ENCODE assay signal across 20 cellular contexts in genomic region chr21:46036696-46037337, GRCh38. TPM values are rescaled to one million over a fixed set of nuclear protein-coding genes. Genes with fewer than 3 reads are reported as not detected.
A peak's percentile ranks its signal among the peaks of the same experiment; 100 is the strongest.
DNase-seq lines count a peak whose midpoint lies in the region; ATAC-seq and TF ChIP-seq lines count a peak whose summit lies in the region.
"Had no signal": no experiment of that assay in that cellular context is flagged by ENCODE, and none has a peak within 500 bp of the region (broad histone marks: within the 10 kb centered on the region; RNA-seq: fewer than 3 reads in every experiment).

No MANE protein-coding gene starts in this region.

- H3K4me3 Mint-ChIP-seq in natural killer cell treated with Interleukin-12 subunit alpha and Interleukin-12 subunit beta and Interleukin-15 and Interleukin-18, amount 100 ng/mL, for 72 hours: no peak overlapping the region
- H3K4me3 Mint-ChIP-seq in natural killer cell: no peak overlapping the region
- H3K4me3 Mint-ChIP-seq: activated CD4-positive, alpha-beta T cell treated with anti-CD3 and anti-CD28 coated beads, Interleukin-2, amount 10 ng/mL, durations not matched to agents 24 days and 14 days; activated naive CD8-positive, alpha-beta T cell treated with anti-CD3 and anti-CD28 coated beads, Interleukin-2, amount 10 ng/mL, durations not matched to agents 7 days and 5 days; activated T-helper 17 cell treated with anti-CD3 and anti-CD28 coated beads, Interleukin-2, amount 50 U/mL, for 72 hours had no signal

- peaks cover 35% of the 10 kb centered on the region for H3K4me1 ChIP-seq in osteoblast (ENCODE audit: insufficient read depth, low read length)
- H3K4me1 ChIP-seq in uterus: peaks cover 0 to 4% of the 10 kb centered on the region in 2 donors
- H3K4me1 ChIP-seq: body of pancreas had no signal

- peak; percentile 17 to 21 for ATAC-seq in natural killer cell treated with Interleukin-12 subunit alpha and Interleukin-12 subunit beta and Interleukin-15 and Interleukin-18, amount 100 ng/mL, for 72 hours
- ATAC-seq in natural killer cell (no peak), left cardiac atrium (peak; percentile 4 to 7), HG02973 (IDR thresholded peaks at IDR 0.05; ENCODE audit: unreplicated experiment) (no peak), HG03521 (IDR thresholded peaks at IDR 0.05; ENCODE audit: unreplicated experiment) (no peak)
- ATAC-seq: activated T-helper 17 cell treated with anti-CD3 and anti-CD28 coated beads, Interleukin-2, amount 50 U/mL, for 72 hours; GM12878 had no signal

- no peak overlapping the region for H3K4me2 ChIP-seq in osteoblast (ENCODE audit: insufficient read depth, low read length)

- H3K4me1 Mint-ChIP-seq in natural killer cell treated with Interleukin-12 subunit alpha and Interleukin-12 subunit beta and Interleukin-15 and Interleukin-18, amount 100 ng/mL, for 72 hours (ENCODE audit: low read depth in 2 of 2): peaks cover under 1 to 5% of the 10 kb centered on the region in 2 donors
- H3K4me1 Mint-ChIP-seq in natural killer cell: peaks cover 0 to 5% of the 10 kb centered on the region in 2 donors
- H3K4me1 Mint-ChIP-seq: activated CD4-positive, alpha-beta T cell treated with anti-CD3 and anti-CD28 coated beads, Interleukin-2, amount 10 ng/mL, durations not matched to agents 24 days and 14 days; activated naive CD8-positive, alpha-beta T cell treated with anti-CD3 and anti-CD28 coated beads, Interleukin-2, amount 10 ng/mL, durations not matched to agents 7 days and 5 days; activated T-helper 17 cell treated with anti-CD3 and anti-CD28 coated beads, Interleukin-2, amount 50 U/mL, for 72 hours had no signal

- H2AFZ ChIP-seq in osteoblast (ENCODE audit: low read length): peak overlapping the region; percentile 89

- no peaks in the 10 kb centered on the region for H3K79me2 ChIP-seq in osteoblast (ENCODE audit: insufficient read depth, low read length)

- H4K20me1 ChIP-seq in osteoblast (ENCODE audit: insufficient read depth, low read length): no peaks in the 10 kb centered on the region

- no peak overlapping the region for H3K4me3 ChIP-seq in osteoblast (ENCODE audit: insufficient read depth, low read length)
- H3K4me3 ChIP-seq in uterus: no peak overlapping the region
- H3K4me3 ChIP-seq: body of pancreas, GM12878, K562 had no signal

- no peaks in the 10 kb centered on the region for H3K27me3 ChIP-seq in osteoblast (ENCODE audit: insufficient read depth, low read length)
- no peaks in the 10 kb centered on the region for H3K27me3 ChIP-seq in uterus
- H3K27me3 ChIP-seq: body of pancreas had no signal

- TF ChIP-seq CTCF in natural killer cell (IDR thresholded peaks at IDR 0.05) (no peak), osteoblast (IDR thresholded peaks at IDR 0.05; ENCODE audit: extremely low read depth, low read depth, low read length) (no peak), uterus (IDR thresholded peaks at IDR 0.05) (no peak)

- no peak for DNase-seq in natural killer cell treated with Interleukin-12 subunit alpha and Interleukin-12 subunit beta and Interleukin-15 and Interleukin-18, amount 100 ng/mL, for 72 hours (ENCODE audit: low spot score)
- DNase-seq in natural killer cell (no peak), left cardiac atrium (no peak), osteoblast (ENCODE audit: insufficient read length, low spot score, missing footprints) (peak; percentile 35), uterus (peak in 1 of 2 donors; percentile 62), NCI-H748 (lab: John Stamatoyannopoulos, UW; ENCODE audit: unreplicated experiment) (no peak)
- DNase-seq: activated CD4-positive, alpha-beta T cell treated with anti-CD3 and anti-CD28 coated beads, Interleukin-2, amount 10 ng/mL, durations not matched to agents 24 days and 14 days; activated naive CD8-positive, alpha-beta T cell treated with anti-CD3 and anti-CD28 coated beads, Interleukin-2, amount 10 ng/mL, durations not matched to agents 7 days and 5 days; C1 segment of cervical spinal cord; cortex of kidney; GF-D8; MV-4-11; NCI-H2029; NCI-H446 treated with DMSO at 0.1 percent for 48 hours had no signal

- H3K27ac ChIP-seq in osteoblast (ENCODE audit: low read depth, low read length): peak overlapping the region; percentile 99
- H3K27ac ChIP-seq in uterus: peak overlapping the region; percentile 59 to 64

- H3K27ac Mint-ChIP-seq in natural killer cell treated with Interleukin-12 subunit alpha and Interleukin-12 subunit beta and Interleukin-15 and Interleukin-18, amount 100 ng/mL, for 72 hours: no peak overlapping the region
- H3K27ac Mint-ChIP-seq in natural killer cell: no peak overlapping the region
- H3K27ac Mint-ChIP-seq: activated CD4-positive, alpha-beta T cell treated with anti-CD3 and anti-CD28 coated beads, Interleukin-2, amount 10 ng/mL, durations not matched to agents 24 days and 14 days; activated naive CD8-positive, alpha-beta T cell treated with anti-CD3 and anti-CD28 coated beads, Interleukin-2, amount 10 ng/mL, durations not matched to agents 7 days and 5 days; activated T-helper 17 cell treated with anti-CD3 and anti-CD28 coated beads, Interleukin-2, amount 50 U/mL, for 72 hours had no signal

- no peaks in the 10 kb centered on the region for H3K9me3 Mint-ChIP-seq in natural killer cell treated with Interleukin-12 subunit alpha and Interleukin-12 subunit beta and Interleukin-15 and Interleukin-18, amount 100 ng/mL, for 72 hours
- H3K9me3 Mint-ChIP-seq in natural killer cell: no peaks in the 10 kb centered on the region
- H3K9me3 Mint-ChIP-seq: activated CD4-positive, alpha-beta T cell treated with anti-CD3 and anti-CD28 coated beads, Interleukin-2, amount 10 ng/mL, durations not matched to agents 24 days and 14 days; activated naive CD8-positive, alpha-beta T cell treated with anti-CD3 and anti-CD28 coated beads, Interleukin-2, amount 10 ng/mL, durations not matched to agents 7 days and 5 days; activated T-helper 17 cell treated with anti-CD3 and anti-CD28 coated beads, Interleukin-2, amount 50 U/mL, for 72 hours had no signal

- no peak for TF ChIP-seq POLR2A in uterus (IDR thresholded peaks at IDR 0.05)

- intact Hi-C loops in natural killer cell (cut with micrococcal nuclease) (no loop called here), left cardiac atrium (cut with DNase I) (no loop called here), uterus (cut with DNase I; ENCODE audit: low total_unique reads) (no loop called here)

- no peaks in the 10 kb centered on the region for H3K36me3 ChIP-seq in osteoblast (ENCODE audit: insufficient read depth, low read length)
- no peaks in the 10 kb centered on the region for H3K36me3 ChIP-seq in uterus

- H3K27me3 Mint-ChIP-seq in natural killer cell treated with Interleukin-12 subunit alpha and Interleukin-12 subunit beta and Interleukin-15 and Interleukin-18, amount 100 ng/mL, for 72 hours: peaks cover 3 to 4% of the 10 kb centered on the region in 2 donors
- H3K27me3 Mint-ChIP-seq in natural killer cell (ENCODE audit: low read depth in 2 of 2): peaks cover 0 to 3% of the 10 kb centered on the region in 2 donors
- H3K27me3 Mint-ChIP-seq: activated CD4-positive, alpha-beta T cell treated with anti-CD3 and anti-CD28 coated beads, Interleukin-2, amount 10 ng/mL, durations not matched to agents 24 days and 14 days; activated naive CD8-positive, alpha-beta T cell treated with anti-CD3 and anti-CD28 coated beads, Interleukin-2, amount 10 ng/mL, durations not matched to agents 7 days and 5 days had no signal

- H3K9me3 ChIP-seq in osteoblast (ENCODE audit: low read depth, low read length): no peaks in the 10 kb centered on the region
- H3K9me3 ChIP-seq in uterus: no peaks in the 10 kb centered on the region
- H3K9me3 ChIP-seq: body of pancreas had no signal

- no peaks in the 10 kb centered on the region for H3K36me3 Mint-ChIP-seq in natural killer cell treated with Interleukin-12 subunit alpha and Interleukin-12 subunit beta and Interleukin-15 and Interleukin-18, amount 100 ng/mL, for 72 hours
- no peaks in the 10 kb centered on the region for H3K36me3 Mint-ChIP-seq in natural killer cell
- H3K36me3 Mint-ChIP-seq: activated naive CD8-positive, alpha-beta T cell treated with anti-CD3 and anti-CD28 coated beads, Interleukin-2, amount 10 ng/mL, durations not matched to agents 7 days and 5 days had no signal

RNA-seq across cellular contexts. Expression of gene COL6A1, which starts 55.2 kb away (rescaled TPM):
- not detected for total RNA-seq in natural killer cell treated with Interleukin-12 subunit alpha and Interleukin-12 subunit beta and Interleukin-15 and Interleukin-18, amount 100 ng/mL, for 72 hours
- total RNA-seq in natural killer cell (1 to 10 TPM; 1.0 to 5.2 (median 2.5) TPM), left cardiac atrium (100 to 1,000 TPM; 244 to 247 TPM), osteoblast (1,531 and 1,612 TPM in 2 replicates), uterus (1,000 to 10,000 TPM in 1 of 4 donors, 100 to 1,000 TPM in 3; 621 to 1,160 (median 804) TPM)

Comparison
In these comparisons a context has a peak if more than half of its experiments do, and no peak if none do; other contexts are left out.
1. ATAC-seq: peak in natural killer cell treated with Interleukin-12 subunit alpha and Interleukin-12 subunit beta and Interleukin-15 and Interleukin-18, amount 100 ng/mL, for 72 hours (2 of 2) and left cardiac atrium (2 of 2); none in natural killer cell (0 of 3), HG02973 (single experiment) and HG03521 (single experiment).
2. RNA of gene COL6A1, which starts 55.2 kb away (total RNA-seq): 1,531 to 1,612 TPM in osteoblast, 621 to 1,160 TPM in uterus and 244 to 247 TPM in left cardiac atrium; 1.0 to 5.2 TPM in natural killer cell and not detected in natural killer cell treated with Interleukin-12 subunit alpha and Interleukin-12 subunit beta and Interleukin-15 and Interleukin-18, amount 100 ng/mL, for 72 hours; every median in the first group is over 10 times any median in the second.